1 cellular context compared by ENCODE assay signal in genomic region chr9:69190086-69190865, GRCh38.
TF ChIP-seq lines count a peak whose summit lies in the region.

No MANE protein-coding gene starts in this region.

TF ChIP-seq in HepG2, 621 proteins besides CTCF, POLR2A, EP300 and RAD21 (continued from another document and continues in another):
- TF ChIP-seq ZNF264 (CRISPR knock-in tag; IDR thresholded peaks at IDR 0.05): no peak
- peak; percentile 63 for TF ChIP-seq MED1 (CRISPR knock-in tag; IDR thresholded peaks at IDR 0.05)
- TF ChIP-seq, protein P1, sequence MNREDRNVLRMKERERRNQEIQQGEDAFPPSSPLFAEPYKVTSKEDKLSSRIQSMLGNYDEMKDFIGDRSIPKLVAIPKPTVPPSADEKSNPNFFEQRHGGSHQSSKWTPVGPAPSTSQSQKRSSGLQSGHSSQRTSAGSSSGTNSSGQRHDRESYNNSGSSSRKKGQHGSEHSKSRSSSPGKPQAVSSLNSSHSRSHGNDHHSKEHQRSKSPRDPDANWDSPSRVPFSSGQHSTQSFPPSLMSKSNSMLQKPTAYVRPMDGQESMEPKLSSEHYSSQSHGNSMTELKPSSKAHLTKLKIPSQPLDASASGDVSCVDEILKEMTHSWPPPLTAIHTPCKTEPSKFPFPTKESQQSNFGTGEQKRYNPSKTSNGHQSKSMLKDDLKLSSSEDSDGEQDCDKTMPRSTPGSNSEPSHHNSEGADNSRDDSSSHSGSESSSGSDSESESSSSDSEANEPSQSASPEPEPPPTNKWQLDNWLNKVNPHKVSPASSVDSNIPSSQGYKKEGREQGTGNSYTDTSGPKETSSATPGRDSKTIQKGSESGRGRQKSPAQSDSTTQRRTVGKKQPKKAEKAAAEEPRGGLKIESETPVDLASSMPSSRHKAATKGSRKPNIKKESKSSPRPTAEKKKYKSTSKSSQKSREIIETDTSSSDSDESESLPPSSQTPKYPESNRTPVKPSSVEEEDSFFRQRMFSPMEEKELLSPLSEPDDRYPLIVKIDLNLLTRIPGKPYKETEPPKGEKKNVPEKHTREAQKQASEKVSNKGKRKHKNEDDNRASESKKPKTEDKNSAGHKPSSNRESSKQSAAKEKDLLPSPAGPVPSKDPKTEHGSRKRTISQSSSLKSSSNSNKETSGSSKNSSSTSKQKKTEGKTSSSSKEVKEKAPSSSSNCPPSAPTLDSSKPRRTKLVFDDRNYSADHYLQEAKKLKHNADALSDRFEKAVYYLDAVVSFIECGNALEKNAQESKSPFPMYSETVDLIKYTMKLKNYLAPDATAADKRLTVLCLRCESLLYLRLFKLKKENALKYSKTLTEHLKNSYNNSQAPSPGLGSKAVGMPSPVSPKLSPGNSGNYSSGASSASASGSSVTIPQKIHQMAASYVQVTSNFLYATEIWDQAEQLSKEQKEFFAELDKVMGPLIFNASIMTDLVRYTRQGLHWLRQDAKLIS (CRISPR knock-in tag; IDR thresholded peaks at IDR 0.05): no peak
- TF ChIP-seq ZNF646 (CRISPR knock-in tag; IDR thresholded peaks at IDR 0.05): 0 out of 2 replicates have a peak, but pooled peaks have one; percentile 29
- TF ChIP-seq, protein P2, sequence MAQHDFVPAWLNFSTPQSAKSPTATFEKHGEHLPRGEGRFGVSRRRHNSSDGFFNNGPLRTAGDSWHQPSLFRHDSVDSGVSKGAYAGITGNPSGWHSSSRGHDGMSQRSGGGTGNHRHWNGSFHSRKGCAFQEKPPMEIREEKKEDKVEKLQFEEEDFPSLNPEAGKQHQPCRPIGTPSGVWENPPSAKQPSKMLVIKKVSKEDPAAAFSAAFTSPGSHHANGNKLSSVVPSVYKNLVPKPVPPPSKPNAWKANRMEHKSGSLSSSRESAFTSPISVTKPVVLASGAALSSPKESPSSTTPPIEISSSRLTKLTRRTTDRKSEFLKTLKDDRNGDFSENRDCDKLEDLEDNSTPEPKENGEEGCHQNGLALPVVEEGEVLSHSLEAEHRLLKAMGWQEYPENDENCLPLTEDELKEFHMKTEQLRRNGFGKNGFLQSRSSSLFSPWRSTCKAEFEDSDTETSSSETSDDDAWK (CRISPR knock-in tag; IDR thresholded peaks at IDR 0.05): no peak
- TF ChIP-seq HOXA7 (CRISPR knock-in tag; IDR thresholded peaks at IDR 0.05): peak; percentile 67; the same call in 1 of the 2 replicates
- no peak for TF ChIP-seq AHR (CRISPR knock-in tag; IDR thresholded peaks at IDR 0.05)
- no peak for TF ChIP-seq PRDM15 (CRISPR knock-in tag; IDR thresholded peaks at IDR 0.05)
- no peak for TF ChIP-seq SKI (IDR thresholded peaks at IDR 0.05; ENCODE audit: partially characterized antibody)
- TF ChIP-seq ZNF790 (CRISPR knock-in tag; IDR thresholded peaks at IDR 0.05; ENCODE audit: borderline replicate concordance): no peak
- TF ChIP-seq, protein P3, sequence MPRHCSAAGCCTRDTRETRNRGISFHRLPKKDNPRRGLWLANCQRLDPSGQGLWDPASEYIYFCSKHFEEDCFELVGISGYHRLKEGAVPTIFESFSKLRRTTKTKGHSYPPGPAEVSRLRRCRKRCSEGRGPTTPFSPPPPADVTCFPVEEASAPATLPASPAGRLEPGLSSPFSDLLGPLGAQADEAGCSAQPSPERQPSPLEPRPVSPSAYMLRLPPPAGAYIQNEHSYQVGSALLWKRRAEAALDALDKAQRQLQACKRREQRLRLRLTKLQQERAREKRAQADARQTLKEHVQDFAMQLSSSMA (CRISPR knock-in tag; IDR thresholded peaks at IDR 0.05): no peak
- no peak for TF ChIP-seq GZF1 (CRISPR knock-in tag; IDR thresholded peaks at IDR 0.05)
- TF ChIP-seq SRSF1 (optimal IDR thresholded peaks at IDR 0.05; ENCODE audit: low read depth, low read length): no peak
- TF ChIP-seq MBD4 (IDR thresholded peaks at IDR 0.05; ENCODE audit: borderline replicate concordance, low read length): no peak
- TF ChIP-seq ZNF225 (CRISPR knock-in tag; IDR thresholded peaks at IDR 0.05): no peak
- no peak for TF ChIP-seq ZNF180 (CRISPR knock-in tag; IDR thresholded peaks at IDR 0.05; ENCODE audit: borderline replicate concordance, low read depth)
- TF ChIP-seq PCBP1 (IDR thresholded peaks at IDR 0.05; ENCODE audit: borderline replicate concordance, low read depth, low read length): no peak
- no peak; the same call in 1 of the 2 replicates for TF ChIP-seq ZBTB4 (CRISPR knock-in tag; IDR thresholded peaks at IDR 0.05; ENCODE audit: borderline replicate concordance)
- TF ChIP-seq RCOR2 (CRISPR knock-in tag; IDR thresholded peaks at IDR 0.05): peak; percentile 93
- TF ChIP-seq CEBPG (CRISPR knock-in tag; IDR thresholded peaks at IDR 0.05): peak; percentile 97
- no peak for TF ChIP-seq ZNF382 (CRISPR knock-in tag; IDR thresholded peaks at IDR 0.05; ENCODE audit: borderline replicate concordance)
- TF ChIP-seq CCAR2 (optimal IDR thresholded peaks at IDR 0.05; ENCODE audit: low read depth, low read length): no peak
- TF ChIP-seq, protein P4, sequence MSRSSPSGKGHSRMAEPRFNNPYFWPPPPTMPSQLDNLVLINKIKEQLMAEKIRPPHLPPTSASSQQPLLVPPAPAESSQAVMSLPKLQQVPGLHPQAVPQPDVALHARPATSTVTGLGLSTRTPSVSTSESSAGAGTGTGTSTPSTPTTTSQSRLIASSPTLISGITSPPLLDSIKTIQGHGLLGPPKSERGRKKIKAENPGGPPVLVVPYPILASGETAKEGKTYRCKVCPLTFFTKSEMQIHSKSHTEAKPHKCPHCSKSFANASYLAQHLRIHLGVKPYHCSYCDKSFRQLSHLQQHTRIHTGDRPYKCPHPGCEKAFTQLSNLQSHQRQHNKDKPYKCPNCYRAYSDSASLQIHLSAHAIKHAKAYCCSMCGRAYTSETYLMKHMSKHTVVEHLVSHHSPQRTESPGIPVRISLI (CRISPR knock-in tag; IDR thresholded peaks at IDR 0.05; ENCODE audit: borderline replicate concordance): peak; percentile 15; the same call in 1 of the 2 replicates
- TF ChIP-seq PTBP1 (IDR thresholded peaks at IDR 0.05; ENCODE audit: low read depth, low read length, poor library complexity, severe bottlenecking): no peak
- no peak for TF ChIP-seq ZNF124 (CRISPR knock-in tag; IDR thresholded peaks at IDR 0.05)
- no peak for TF ChIP-seq TCF12 (IDR thresholded peaks at IDR 0.05)
- TF ChIP-seq TCF12 (CRISPR knock-in tag; IDR thresholded peaks at IDR 0.05): no peak
- TF ChIP-seq, protein P5, sequence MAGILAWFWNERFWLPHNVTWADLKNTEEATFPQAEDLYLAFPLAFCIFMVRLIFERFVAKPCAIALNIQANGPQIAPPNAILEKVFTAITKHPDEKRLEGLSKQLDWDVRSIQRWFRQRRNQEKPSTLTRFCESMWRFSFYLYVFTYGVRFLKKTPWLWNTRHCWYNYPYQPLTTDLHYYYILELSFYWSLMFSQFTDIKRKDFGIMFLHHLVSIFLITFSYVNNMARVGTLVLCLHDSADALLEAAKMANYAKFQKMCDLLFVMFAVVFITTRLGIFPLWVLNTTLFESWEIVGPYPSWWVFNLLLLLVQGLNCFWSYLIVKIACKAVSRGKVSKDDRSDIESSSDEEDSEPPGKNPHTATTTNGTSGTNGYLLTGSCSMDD (CRISPR knock-in tag; IDR thresholded peaks at IDR 0.05): no peak
- TF ChIP-seq, protein P6, sequence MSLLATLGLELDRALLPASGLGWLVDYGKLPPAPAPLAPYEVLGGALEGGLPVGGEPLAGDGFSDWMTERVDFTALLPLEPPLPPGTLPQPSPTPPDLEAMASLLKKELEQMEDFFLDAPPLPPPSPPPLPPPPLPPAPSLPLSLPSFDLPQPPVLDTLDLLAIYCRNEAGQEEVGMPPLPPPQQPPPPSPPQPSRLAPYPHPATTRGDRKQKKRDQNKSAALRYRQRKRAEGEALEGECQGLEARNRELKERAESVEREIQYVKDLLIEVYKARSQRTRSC (CRISPR knock-in tag; IDR thresholded peaks at IDR 0.05; ENCODE audit: low read depth): no peak
- TF ChIP-seq, protein P7, sequence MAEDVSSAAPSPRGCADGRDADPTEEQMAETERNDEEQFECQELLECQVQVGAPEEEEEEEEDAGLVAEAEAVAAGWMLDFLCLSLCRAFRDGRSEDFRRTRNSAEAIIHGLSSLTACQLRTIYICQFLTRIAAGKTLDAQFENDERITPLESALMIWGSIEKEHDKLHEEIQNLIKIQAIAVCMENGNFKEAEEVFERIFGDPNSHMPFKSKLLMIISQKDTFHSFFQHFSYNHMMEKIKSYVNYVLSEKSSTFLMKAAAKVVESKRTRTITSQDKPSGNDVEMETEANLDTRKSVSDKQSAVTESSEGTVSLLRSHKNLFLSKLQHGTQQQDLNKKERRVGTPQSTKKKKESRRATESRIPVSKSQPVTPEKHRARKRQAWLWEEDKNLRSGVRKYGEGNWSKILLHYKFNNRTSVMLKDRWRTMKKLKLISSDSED (CRISPR knock-in tag; IDR thresholded peaks at IDR 0.05): no peak
- TF ChIP-seq ZBTB21 (CRISPR knock-in tag; IDR thresholded peaks at IDR 0.05): no peak
